21 cellular contexts compared by ENCODE assay signal in the genomic region with DNA sequence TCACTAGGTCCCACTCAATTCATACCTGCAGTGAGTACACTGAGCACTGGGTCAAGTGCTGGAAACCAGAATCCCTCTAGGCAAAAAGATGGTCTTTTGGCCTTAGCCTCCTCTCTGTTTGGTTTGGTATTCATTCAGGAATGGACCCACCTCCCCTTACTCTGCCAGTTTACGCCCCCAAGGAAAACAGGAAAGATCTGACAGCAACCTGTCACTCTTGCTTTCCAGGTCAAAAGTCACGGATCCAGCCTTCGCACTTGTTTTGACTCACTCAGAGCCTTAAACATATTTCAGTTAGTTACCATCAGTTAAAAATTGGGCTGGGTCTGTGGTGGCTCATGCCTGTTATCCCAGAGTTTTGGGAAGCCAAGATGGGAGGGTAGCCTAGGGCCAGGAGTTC.
DNase-seq lines count a peak whose midpoint lies in the region; ATAC-seq and TF ChIP-seq lines count a peak whose summit lies in the region.
"Had no signal": no experiment of that assay in that cellular context is flagged by ENCODE, and none has a peak within 500 bp of the region (broad histone marks: within the 10 kb centered on the region; RNA-seq: fewer than 3 reads in every experiment).

No MANE protein-coding gene starts in this region.

- TF ChIP-seq CTCF in heart left ventricle (IDR thresholded peaks at IDR 0.05): no peak
- no peak for TF ChIP-seq CTCF in gastroesophageal sphincter (IDR thresholded peaks at IDR 0.05)
- TF ChIP-seq CTCF in psoas muscle (IDR thresholded peaks at IDR 0.05): no peak
- no peak for TF ChIP-seq CTCF in tibial artery (IDR thresholded peaks at IDR 0.05)

- H3K9me3 ChIP-seq in heart left ventricle (no peaks in the 10 kb centered on the region), gastroesophageal sphincter (no peaks in the 10 kb centered on the region), psoas muscle (no peaks in the 10 kb centered on the region), tibial artery (no peaks in the 10 kb centered on the region)
- H3K9me3 ChIP-seq in effector memory CD4-positive, alpha-beta T cell (ENCODE audit: control insufficient read depth, low read length): no peaks in the 10 kb centered on the region
- H3K9me3 ChIP-seq: BE2C, Caco-2 had no signal

- TF ChIP-seq EP300 in gastroesophageal sphincter (IDR thresholded peaks at IDR 0.05): no peak

- H3K36me3 ChIP-seq in heart left ventricle: peaks cover 0 to 38% (median 21%) of the 10 kb centered on the region in 9 donors
- peaks cover 0 to 7% of the 10 kb centered on the region in 2 donors for H3K36me3 ChIP-seq in gastroesophageal sphincter
- no peaks in the 10 kb centered on the region for H3K36me3 ChIP-seq in psoas muscle (ENCODE audit: insufficient read depth in 1 of 2, low read depth in 1 of 2)
- no peaks in the 10 kb centered on the region for H3K36me3 ChIP-seq in tibial artery
- no peaks in the 10 kb centered on the region for H3K36me3 ChIP-seq in effector memory CD4-positive, alpha-beta T cell (ENCODE audit: control insufficient read depth, insufficient read depth, low read length)
- H3K36me3 ChIP-seq: BE2C had no signal

- peaks cover 0 to 72% (median 26%) of the 10 kb centered on the region in 12 donors for H3K4me1 ChIP-seq in heart left ventricle
- H3K4me1 ChIP-seq in gastroesophageal sphincter: peaks cover 17 to 100% (median 18%) of the 10 kb centered on the region in 3 donors
- H3K4me1 ChIP-seq in psoas muscle: peaks cover 84% of the 10 kb centered on the region
- H3K4me1 ChIP-seq in tibial artery: peaks cover 0 to 72% (median 42%) of the 10 kb centered on the region in 4 donors
- H3K4me1 ChIP-seq in effector memory CD4-positive, alpha-beta T cell (ENCODE audit: control insufficient read depth, insufficient read depth, low read length, poor library complexity, severe bottlenecking): no peaks in the 10 kb centered on the region
- H3K4me1 ChIP-seq: Caco-2 had no signal

- peak overlapping the region in 10 of 12 donors; percentile 66 to 94 (median 86) for H3K27ac ChIP-seq in heart left ventricle
- H3K27ac ChIP-seq in gastroesophageal sphincter: peak overlapping the region; percentile 92 to 100 (median 98)
- peak overlapping the region; percentile 94 for H3K27ac ChIP-seq in psoas muscle
- H3K27ac ChIP-seq in tibial artery: peak overlapping the region; percentile 92 to 98
- H3K27ac ChIP-seq in effector memory CD4-positive, alpha-beta T cell (ENCODE audit: insufficient read depth, low read length, poor library complexity, severe bottlenecking): no peak overlapping the region

- TF ChIP-seq POLR2A in heart left ventricle (IDR thresholded peaks at IDR 0.05) (no peak), gastroesophageal sphincter (IDR thresholded peaks at IDR 0.05) (no peak)

- WGBS in heart left ventricle, 4 donors: 93 to 97% (median 95%) methylated on average over 3 of the region's 3 CpGs
- 84% methylated on average over 3 of the region's 3 CpGs; no CpG with 5 or more reads in 1 of the 2 donors for WGBS in gastroesophageal sphincter (ENCODE audit: low coverage in 1 of 2), 2 donors
- WGBS in psoas muscle, 3 donors: 86 to 92% (median 87%) methylated on average over 3 of the region's 3 CpGs

- intact Hi-C loops in heart left ventricle (cut with DNase I): loop anchor here in 6 of 10 donors (5.0 kb wide), 3 partner anchors 36 to 66 kb away; a partner anchor contains a TSS
- intact Hi-C loops in Right ventricle myocardium superior (cut with DNase I): no loop called here
- intact Hi-C loops in psoas muscle (cut with DNase I): loop anchor here in 1 of 2 donors (5.0 kb wide), 3 partner anchors 36 to 51 kb away; no protein-coding TSS in a partner anchor
- intact Hi-C loops in tibial artery (cut with DNase I; ENCODE audit: low total_unique reads): no loop called here

- no peak for ATAC-seq in heart left ventricle
- no peak for ATAC-seq in Right ventricle myocardium superior (ENCODE audit: poor library complexity)
- ATAC-seq in gastroesophageal sphincter: no peak
- ATAC-seq in psoas muscle: no peak

- H3K27me3 ChIP-seq in heart left ventricle: no peaks in the 10 kb centered on the region
- no peaks in the 10 kb centered on the region for H3K27me3 ChIP-seq in gastroesophageal sphincter
- no peaks in the 10 kb centered on the region for H3K27me3 ChIP-seq in psoas muscle (ENCODE audit: insufficient read depth in 3 of 3, low read length in 2 of 3)
- no peaks in the 10 kb centered on the region for H3K27me3 ChIP-seq in tibial artery
- no peaks in the 10 kb centered on the region for H3K27me3 ChIP-seq in effector memory CD4-positive, alpha-beta T cell (replicated peaks; ENCODE audit: control insufficient read depth, insufficient read depth, low read length, poor library complexity, severe bottlenecking)
- H3K27me3 ChIP-seq: BE2C had no signal

- H3K4me3 ChIP-seq in heart left ventricle: no peak overlapping the region
- no peak overlapping the region for H3K4me3 ChIP-seq in gastroesophageal sphincter
- H3K4me3 ChIP-seq in psoas muscle: no peak overlapping the region
- no peak overlapping the region for H3K4me3 ChIP-seq in tibial artery
- H3K4me3 ChIP-seq in effector memory CD4-positive, alpha-beta T cell (ENCODE audit: insufficient read depth, low read depth, low read length, poor library complexity, severe bottlenecking): no peak overlapping the region

- DNase-seq in heart left ventricle (no peak), Right ventricle myocardium superior (no peak), psoas muscle (no peak), tibial artery (no peak), NCI-H2107 treated with DMSO at 0.1 percent for 48 hours (lab: John Stamatoyannopoulos, UW; ENCODE audit: unreplicated experiment) (no peak), NCI-H187 (lab: John Stamatoyannopoulos, UW) (no peak)
- no peak for DNase-seq in effector memory CD4-positive, alpha-beta T cell
- DNase-seq: 8988T; BE2C; Caco-2; CD4-positive, CD25-positive, alpha-beta regulatory T cell; GF-D8; H7; HFFc6; KG1; NCI-H1105 treated with DMSO at 0.1 percent for 48 hours; NCI-H1694; NCI-H2107; NCI-H226; NCI-H524 treated with DMSO at 0.1 percent for 48 hours had no signal

Comparison
In these comparisons a context has a peak if more than half of its experiments do, and no peak if none do; other contexts are left out.
1. intact Hi-C loops: an anchor here in heart left ventricle (5.0 kb wide); none called in Right ventricle myocardium superior and tibial artery.